In the genomic region with DNA sequence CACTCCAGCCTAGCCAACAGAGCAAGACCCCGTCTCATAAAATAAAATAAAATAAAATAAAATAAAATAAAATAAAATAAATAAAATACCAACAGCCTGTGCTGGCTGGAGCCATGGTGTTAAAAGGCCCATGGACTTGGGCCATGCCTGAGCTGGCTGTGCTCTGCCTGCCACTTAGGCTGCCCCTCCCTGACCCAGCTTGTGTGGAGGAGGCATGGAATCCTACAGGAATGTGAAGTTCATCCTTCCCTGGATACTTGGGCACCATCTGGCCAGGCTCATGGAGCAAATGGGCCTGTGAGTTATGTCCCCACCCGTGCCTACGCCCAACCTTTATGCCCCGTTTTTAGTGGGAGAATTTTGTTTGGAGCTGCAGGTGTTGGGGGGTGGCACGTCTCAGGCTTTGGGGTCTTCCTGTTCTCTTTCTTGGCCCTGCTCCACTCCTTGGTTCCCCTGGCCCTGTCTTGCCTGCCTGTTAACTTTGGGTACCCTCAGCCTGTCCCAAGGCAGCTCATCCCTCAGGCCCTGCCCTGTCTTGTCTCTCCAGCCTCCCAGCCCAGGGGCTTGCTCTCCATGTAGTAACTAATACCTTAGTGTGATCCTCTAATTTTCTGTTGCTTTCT, we compare ENCODE assay signal across 16 cellular contexts. TPM values are rescaled to one million over a fixed set of nuclear protein-coding genes. Genes with fewer than 3 reads are reported as not detected.
DNase-seq lines count a peak whose midpoint lies in the region; ATAC-seq and TF ChIP-seq lines count a peak whose summit lies in the region.
"Had no signal": no experiment of that assay in that cellular context is flagged by ENCODE, and none has a peak within 500 bp of the region (broad histone marks: within the 10 kb centered on the region; RNA-seq: fewer than 3 reads in every experiment).

No MANE protein-coding gene starts in this region.

- H3K27me3 ChIP-seq in CD4-positive, CD25-positive, alpha-beta regulatory T cell (ENCODE audit: control insufficient read depth, insufficient read depth, low read length), result no peaks in the 10 kb centered on the region
- H3K27me3 ChIP-seq in ascending aorta (no peaks in the 10 kb centered on the region), PC-9 (ENCODE audit: insufficient read depth, low read depth) (no peaks in the 10 kb centered on the region)
- H3K27me3 ChIP-seq: neural progenitor cell had no signal

- peak overlapping the region in 1 of 3 donors; percentile 36 for H3K27ac Mint-ChIP-seq in CD4-positive, CD25-positive, alpha-beta regulatory T cell
- peak overlapping the region; percentile 41 to 92 (median 77) for H3K27ac Mint-ChIP-seq in naive thymus-derived CD8-positive, alpha-beta T cell
- H3K27ac Mint-ChIP-seq: dendritic cell treated with granulocyte-macrophage colony-stimulating factor and Interleukin-4, amounts not matched to agents 40 ng/mL and 50 ng/mL, for 4 days; neural progenitor cell had no signal

- CTCF ChIA-PET in PC-9 (lab: Charles Lee), result no interaction called here

- H4K20me1 ChIP-seq in PC-9 (ENCODE audit: insufficient read depth), result peaks cover 11% of the 10 kb centered on the region; the same call in 1 of the 2 replicates

- H3K9me3 ChIP-seq in CD4-positive, CD25-positive, alpha-beta regulatory T cell (ENCODE audit: control insufficient read depth in 2 of 2, low read length in 2 of 2), result peaks cover 19 to 27% of the 10 kb centered on the region in 2 experiments
- H3K9me3 ChIP-seq in ascending aorta, result peaks cover 8 to 19% of the 10 kb centered on the region in 2 donors
- H3K9me3 ChIP-seq in PC-9 (ENCODE audit: insufficient read depth, low read depth), result peaks cover 8% of the 10 kb centered on the region; the same call in 1 of the 2 replicates

- peaks cover 31% of the 10 kb centered on the region for H3K36me3 Mint-ChIP-seq in CD4-positive, CD25-positive, alpha-beta regulatory T cell
- H3K36me3 Mint-ChIP-seq in naive thymus-derived CD8-positive, alpha-beta T cell, result peaks cover 14 to 30% (median 16%) of the 10 kb centered on the region in 3 donors

- H3K4me2 ChIP-seq in PC-9, result no peak overlapping the region

- BruUV-seq in PC-9 (replicated peaks; lab: Mats Ljungman, UMichigan), result no TSS peak

- no peaks in the 10 kb centered on the region for H3K36me3 ChIP-seq in CD4-positive, CD25-positive, alpha-beta regulatory T cell (ENCODE audit: control insufficient read depth, insufficient read depth, low read length)
- H3K36me3 ChIP-seq in ascending aorta, result no peaks in the 10 kb centered on the region
- no peaks in the 10 kb centered on the region for H3K36me3 ChIP-seq in PC-9 (ENCODE audit: low read depth)
- H3K36me3 ChIP-seq: neural progenitor cell had no signal

- no peaks in the 10 kb centered on the region for H3K27me3 Mint-ChIP-seq in CD4-positive, CD25-positive, alpha-beta regulatory T cell
- no peaks in the 10 kb centered on the region for H3K27me3 Mint-ChIP-seq in naive thymus-derived CD8-positive, alpha-beta T cell
- H3K27me3 Mint-ChIP-seq: dendritic cell treated with granulocyte-macrophage colony-stimulating factor and Interleukin-4, amounts not matched to agents 40 ng/mL and 50 ng/mL, for 4 days had no signal

- ATAC-seq in CD4-positive, CD25-positive, alpha-beta regulatory T cell (ENCODE audit: low read depth in 2 of 2), result no peak
- ATAC-seq in naive thymus-derived CD8-positive, alpha-beta T cell, result no peak
- no peak for ATAC-seq in GM18511 (IDR thresholded peaks at IDR 0.05; ENCODE audit: unreplicated experiment)

- peaks cover 9% of the 10 kb centered on the region for H3K4me1 ChIP-seq in CD4-positive, CD25-positive, alpha-beta regulatory T cell (ENCODE audit: control insufficient read depth, insufficient read depth, low read length, poor library complexity, severe bottlenecking)
- H3K4me1 ChIP-seq in ascending aorta (peaks cover 10 to 59% of the 10 kb centered on the region in 2 donors), PC-9 (replicated peaks; ENCODE audit: insufficient read depth) (peaks cover 16% of the 10 kb centered on the region)

- H3K4me1 Mint-ChIP-seq in CD4-positive, CD25-positive, alpha-beta regulatory T cell, result peaks cover 3 to 52% (median 28%) of the 10 kb centered on the region in 4 donors
- peaks cover 39 to 77% (median 64%) of the 10 kb centered on the region in 4 donors for H3K4me1 Mint-ChIP-seq in naive thymus-derived CD8-positive, alpha-beta T cell

- H3F3A ChIP-seq in PC-9 (ENCODE audit: insufficient read depth, low read depth), result peaks cover 10% of the 10 kb centered on the region; the same call in 1 of the 2 replicates

- H3K9me2 ChIP-seq in PC-9 (ENCODE audit: insufficient read depth), result no peaks in the 10 kb centered on the region

- H3K27ac ChIP-seq in CD4-positive, CD25-positive, alpha-beta regulatory T cell (ENCODE audit: insufficient read depth, low read length, poor library complexity, severe bottlenecking), result peak overlapping the region; percentile 1
- H3K27ac ChIP-seq in ascending aorta (peak overlapping the region; percentile 5 to 50), PC-9 (no peak overlapping the region)
- H3K27ac ChIP-seq: WERI-Rb-1 had no signal

- peaks cover 95% of the 10 kb centered on the region for H3K79me2 ChIP-seq in PC-9 (ENCODE audit: low read depth)

- peaks cover 3 to 24% (median 7%) of the 10 kb centered on the region in 7 donors for H3K9me3 Mint-ChIP-seq in CD4-positive, CD25-positive, alpha-beta regulatory T cell
- H3K9me3 Mint-ChIP-seq in naive thymus-derived CD8-positive, alpha-beta T cell, result peaks cover 2 to 33% (median 13%) of the 10 kb centered on the region in 9 donors

- no peak for DNase-seq in CD4-positive, CD25-positive, alpha-beta regulatory T cell
- DNase-seq in EL (peak; percentile 17), ascending aorta (ENCODE audit: low spot score in 2 of 2) (no peak), PC-9 (no peak), KG1 (lab: John Stamatoyannopoulos, UW) (no peak)
- DNase-seq in naive thymus-derived CD8-positive, alpha-beta T cell, result no peak
- DNase-seq: activated gamma-delta T cell, KBM-7, mammary epithelial cell, NCI-H1105, NCI-H82, retina, WERI-Rb-1 had no signal

- H3K4me3 Mint-ChIP-seq in CD4-positive, CD25-positive, alpha-beta regulatory T cell, result no peak overlapping the region
- peak overlapping the region in 1 of 10 donors; percentile 41 for H3K4me3 Mint-ChIP-seq in naive thymus-derived CD8-positive, alpha-beta T cell
- H3K4me3 Mint-ChIP-seq: dendritic cell treated with granulocyte-macrophage colony-stimulating factor and Interleukin-4, amounts not matched to agents 40 ng/mL and 50 ng/mL, for 4 days; neural progenitor cell had no signal

- no peak overlapping the region for H3K4me3 ChIP-seq in CD4-positive, CD25-positive, alpha-beta regulatory T cell (ENCODE audit: low read depth, low read length)
- no peak overlapping the region for H3K4me3 ChIP-seq in ascending aorta
- H3K4me3 ChIP-seq in PC-9, result no peak overlapping the region
- H3K4me3 ChIP-seq: neural progenitor cell had no signal

- TF ChIP-seq CTCF in ascending aorta (IDR thresholded peaks at IDR 0.05), result no peak
- TF ChIP-seq CTCF in PC-9 (conservative IDR thresholded peaks at IDR 0.05), result no peak

- no peak overlapping the region for H2AFZ ChIP-seq in PC-9
- H2AFZ ChIP-seq: neural progenitor cell had no signal

- POLR2A ChIA-PET in naive thymus-derived CD8-positive, alpha-beta T cell (lab: Charles Lee), result interaction anchor here (1.8 kb wide), 1 partner anchor 11 kb away, joined by 10 read pairs; no protein-coding TSS in a partner anchor
- POLR2A ChIA-PET in PC-9 (lab: Charles Lee; ENCODE audit: unreplicated experiment), result no interaction called here

- intact Hi-C loops in ascending aorta (cut with DNase I) (no loop called here), PC-9 (cut with micrococcal nuclease; ENCODE audit: unreplicated experiment) (no loop called here)

RNA-seq across cellular contexts. Expression of a gene that starts 51.3 kb away (rescaled TPM):
- total RNA-seq in CD4-positive, CD25-positive, alpha-beta regulatory T cell, result 66.3 TPM
- polyA plus RNA-seq in CD4-positive, CD25-positive, alpha-beta regulatory T cell, result 1 to 10 TPM; 2.6 to 7.1 (median 2.8) TPM
- total RNA-seq in ascending aorta, result 216 TPM
- total RNA-seq in naive thymus-derived CD8-positive, alpha-beta T cell, result 10 to 100 TPM; 72.1 to 76.9 TPM
- polyA plus RNA-seq in naive thymus-derived CD8-positive, alpha-beta T cell, result 10 to 100 TPM in 1 of 3 donors, 1 to 10 TPM in 2; 3.8 to 18.3 (median 5.6) TPM
- total RNA-seq in PC-9 (2021), result 47.8 and 54.9 TPM in 2 replicates
